Comparison of ENCODE assay signal across 1 cellular context in genomic region chr22:38754247-38755154, GRCh38.
TF ChIP-seq lines count a peak whose summit lies in the region.

No MANE protein-coding gene starts in this region.

TF ChIP-seq in K562, 482 proteins besides CTCF, POLR2A, EP300 and RAD21:
- peak; percentile 34; the same call in 1 of the 2 replicates for TF ChIP-seq VEZF1 (CRISPR knock-in tag; IDR thresholded peaks at IDR 0.05)
- no peak for TF ChIP-seq TEAD1 (CRISPR knock-in tag; IDR thresholded peaks at IDR 0.05)
- 0 out of 4 replicates have a peak, but pooled peaks of 1 of the 2 experiments have one; percentile 40 for TF ChIP-seq FOXA3 (CRISPR knock-in tag; conservative IDR thresholded peaks at IDR 0.05 in 1 of 2, IDR thresholded peaks at IDR 0.05 in 1 of 2)
- TF ChIP-seq SRF (CRISPR knock-in tag; IDR thresholded peaks at IDR 0.05): peak in 1 of 2 experiments; percentile 94; a peak in 2 of 4 replicates
- TF ChIP-seq U2AF1 (optimal IDR thresholded peaks at IDR 0.05; ENCODE audit: low read depth, low read length): no peak
